Comparison of ENCODE assay signal across 8 cellular contexts in genomic region chr4:146522098-146522861, GRCh38. TPM values are rescaled to one million over a fixed set of nuclear protein-coding genes. Genes with fewer than 3 reads are reported as not detected.
DNase-seq lines count a peak whose midpoint lies in the region; ATAC-seq and TF ChIP-seq lines count a peak whose summit lies in the region.

No MANE protein-coding gene starts in this region.

- WGBS in IMR-90 (ENCODE audit: extremely low coverage in 2 of 2, insufficient read length in 1 of 2), 2 experiments = 0% methylated on average over 6 of the region's 62 CpGs; no CpG with 5 or more reads in 1 of the 2 experiments

- H3K23ac ChIP-seq in IMR-90 (ENCODE audit: low read depth, low read length) = peak overlapping the region; percentile 88; the same call in 1 of the 2 replicates

- peak overlapping the region; percentile 74 for H3K9ac ChIP-seq in IMR-90 (ENCODE audit: low read depth, low read length)

- H3K56ac ChIP-seq in IMR-90 (ENCODE audit: extremely low read depth, insufficient read depth, low read length) = peak overlapping the region; percentile 75; the same call in 1 of the 2 replicates

- peaks cover 24 to 29% of the 10 kb centered on the region in 2 experiments for H3K79me1 ChIP-seq in IMR-90 (ENCODE audit: low read depth in 1 of 2, low read length in 2 of 2)

- H3K27ac Mint-ChIP-seq in natural killer cell = no peak overlapping the region

- peaks cover 8 to 18% of the 10 kb centered on the region in 2 donors for H3K4me1 Mint-ChIP-seq in natural killer cell

- CTCF ChIA-PET in IMR-90 (lab: Yijun Ruan, JAX) = no interaction called here

- no peaks in the 10 kb centered on the region for H3K9me3 ChIP-seq in IMR-90 (ENCODE audit: control insufficient read depth, insufficient read depth, low read length)

- DNase-seq in DMS79 (lab: John Stamatoyannopoulos, UW) = peak; percentile 1
- DNase-seq in IMR-90 = peak; percentile 80
- peak; percentile 87 for DNase-seq in RKO (ENCODE audit: low spot score)
- peak; percentile 62 to 67 for DNase-seq in activated T-helper 1 cell treated with anti-CD3 and anti-CD28 coated beads, Interleukin-2, amount 50 U/mL, for 16 hours (ENCODE audit: low read depth in 1 of 2, low spot score in 1 of 2)
- DNase-seq in fibroblast of pulmonary artery (ENCODE audit: low read depth) = peak; percentile 86
- DNase-seq in natural killer cell = peak; percentile 80
- peak; percentile 60 to 79 (median 75) for DNase-seq in stimulated activated naive CD4-positive, alpha-beta T cell (lab: John Stamatoyannopoulos, UW)

- in situ Hi-C loops in IMR-90 (cut with MboI; ENCODE audit: low sequenced_read_pairs) = no loop called here

- TF ChIP-seq RAD21 in IMR-90 (IDR thresholded peaks at IDR 0.05; ENCODE audit: low read length) = no peak

- H2BK15ac ChIP-seq in IMR-90 (ENCODE audit: low read depth, low read length) = peak overlapping the region; percentile 9; the same call in 1 of the 3 replicates

- H3K36me3 Mint-ChIP-seq in natural killer cell = no peaks in the 10 kb centered on the region

- 0 out of 2 replicates have a peak overlapping the region, but pooled peaks have one; percentile 66 for H2BK120ac ChIP-seq in IMR-90 (ENCODE audit: low read depth, low read length)

- ATAC-seq in GM21619 (IDR thresholded peaks at IDR 0.05; ENCODE audit: unreplicated experiment) (peak; percentile 73), IMR-90 (ENCODE audit: low read depth) (peak; percentile 93), natural killer cell (peak; percentile 81 to 91 (median 89))

- no peak overlapping the region; the same call in 1 of the 2 replicates for H4K5ac ChIP-seq in IMR-90 (ENCODE audit: low read depth, low read length)

- H2AK5ac ChIP-seq in IMR-90 (ENCODE audit: low read depth, low read length) = 0 out of 2 replicates have a peak overlapping the region, but pooled peaks have one; percentile 5

- H3K4me3 Mint-ChIP-seq in natural killer cell = no peak overlapping the region

- peak overlapping the region; percentile 83 for H2BK5ac ChIP-seq in IMR-90 (ENCODE audit: low read depth, low read length, poor library complexity, severe bottlenecking)

- H2AFZ ChIP-seq in IMR-90 (replicated peaks; ENCODE audit: low read length, poor library complexity) = peak overlapping the region; percentile 100

- H3K4me2 ChIP-seq in IMR-90 (ENCODE audit: low read depth, low read length) = peak overlapping the region; percentile 94

- H3K18ac ChIP-seq in IMR-90 (ENCODE audit: low read depth, low read length) = peak overlapping the region; percentile 73

- H4K8ac ChIP-seq in IMR-90 (ENCODE audit: low read depth in 2 of 2, low read length in 2 of 2) = peak overlapping the region in 1 of 2 experiments; percentile 70; a peak in 2 of 4 replicates

- no peaks in the 10 kb centered on the region for H3K9me1 ChIP-seq in IMR-90 (ENCODE audit: insufficient read depth, low read length)

- no peaks in the 10 kb centered on the region for H3K27me3 ChIP-seq in IMR-90 (ENCODE audit: control insufficient read depth, insufficient read depth, low read length)

- peak; percentile 19; the same call in 1 of the 2 replicates for TF ChIP-seq POLR2A in IMR-90 (IDR thresholded peaks at IDR 0.05; ENCODE audit: low read depth, low read length)

- no peaks in the 10 kb centered on the region for H3K36me3 ChIP-seq in IMR-90 (ENCODE audit: control insufficient read depth, insufficient read depth, low read length)

- no peak overlapping the region for H2BK20ac ChIP-seq in IMR-90 (ENCODE audit: low read depth, low read length)

- no peaks in the 10 kb centered on the region for H3K4me1 ChIP-seq in IMR-90 (ENCODE audit: control insufficient read depth, insufficient read depth, low read length)

- peak overlapping the region; percentile 46 for H3K14ac ChIP-seq in IMR-90 (replicated peaks; ENCODE audit: low read depth, low read length)

- no peaks in the 10 kb centered on the region for H3K9me3 Mint-ChIP-seq in natural killer cell

- TF ChIP-seq CTCF in IMR-90 (conservative IDR thresholded peaks at IDR 0.05; ENCODE audit: low read depth, low read length) (no peak), fibroblast of pulmonary artery (IDR thresholded peaks at IDR 0.05; ENCODE audit: low read length, missing control alignments) (no peak), natural killer cell (IDR thresholded peaks at IDR 0.05) (no peak)

- dilution Hi-C loops in IMR-90 (cut with HindIII; ENCODE audit: low sequenced_read_pairs, unreplicated experiment) = no loop called here

- H3K4me3 ChIP-seq in IMR-90 (ENCODE audit: insufficient read depth, low read depth, low read length) = peak overlapping the region; percentile 94
- H3K4me3 ChIP-seq in fibroblast of pulmonary artery (replicated peaks; ENCODE audit: low read depth, low read length) = peak overlapping the region; percentile 93

- no TSS peak for BruUV-seq in IMR-90 (replicated peaks; lab: Mats Ljungman, UMichigan)

- peak overlapping the region; percentile 40 for H3K4ac ChIP-seq in IMR-90 (ENCODE audit: low read depth, low read length)

- peak overlapping the region; percentile 61 for H2AK9ac ChIP-seq in IMR-90 (replicated peaks; ENCODE audit: low read depth, low read length, poor library complexity)

- no peaks in the 10 kb centered on the region for H3K27me3 Mint-ChIP-seq in natural killer cell (ENCODE audit: low read depth in 2 of 2)

- no peaks in the 10 kb centered on the region for H4K20me1 ChIP-seq in IMR-90 (ENCODE audit: insufficient read depth, low read length)

- peak overlapping the region; percentile 12; the same call in 1 of the 2 replicates for H4K91ac ChIP-seq in IMR-90 (ENCODE audit: insufficient read depth, low read depth, low read length)

- POLR2A ChIA-PET in IMR-90 (lab: Charles Lee; ENCODE audit: unreplicated experiment) = interaction anchor here (0.5 to 0.7 kb wide), 2 partner anchors 14 to 470 kb away, joined by 3 to 4 read pairs; no protein-coding TSS in a partner anchor

- intact Hi-C loops in IMR-90 (cut with micrococcal nuclease) (loop anchor here (5.0 to 10.0 kb wide), 2 partner anchors 115 to 573 kb away; partner anchors contain the start of gene POU4F2), natural killer cell (cut with micrococcal nuclease) (loop anchor here (5.0 kb wide), 1 partner anchor 345 kb away; the partner anchor contains the start of gene LSM6)

- peak overlapping the region; percentile 68 for H3K27ac ChIP-seq in IMR-90 (ENCODE audit: insufficient read depth, low read length)

TF ChIP-seq in IMR-90, 13 proteins besides CTCF, POLR2A, EP300 and RAD21:
- TF ChIP-seq RFX5 (IDR thresholded peaks at IDR 0.05; ENCODE audit: low read depth, low read length) = no peak
- peak; percentile 77; the same call in 1 of the 2 replicates for TF ChIP-seq MAZ (IDR thresholded peaks at IDR 0.05; ENCODE audit: borderline replicate concordance, low read depth, low read length)
- TF ChIP-seq SMC3 (IDR thresholded peaks at IDR 0.05; ENCODE audit: low read depth, low read length) = no peak
- TF ChIP-seq CEBPB (IDR thresholded peaks at IDR 0.05; ENCODE audit: low read depth, low read length) = no peak
- TF ChIP-seq MAFK (IDR thresholded peaks at IDR 0.05; ENCODE audit: low read depth, low read length) = peak; percentile 41; the same call in 1 of the 2 replicates
- TF ChIP-seq USF2 (IDR thresholded peaks at IDR 0.05; ENCODE audit: low read depth, low read length) = no peak
- TF ChIP-seq CHD1 (IDR thresholded peaks at IDR 0.05; ENCODE audit: low read depth, low read length) = no peak
- no peak for TF ChIP-seq ELK1 (IDR thresholded peaks at IDR 0.05; ENCODE audit: borderline replicate concordance, low read depth, low read length)
- TF ChIP-seq FOS (IDR thresholded peaks at IDR 0.05; ENCODE audit: low read depth, low read length) = no peak

RNA-seq across cellular contexts. Expression of gene SLC10A7, which starts 0.5 kb away (rescaled TPM):
- total RNA-seq in IMR-90 (2012; rRNA removed) (8.4 and 15.3 TPM in 2 replicates), natural killer cell (10 to 100 TPM; 16.0 to 29.4 (median 26.3) TPM)
- polyA plus RNA-seq in IMR-90 (2012; rRNA removed) = 4.3 and 5.2 TPM in 2 replicates
- 0.58 and 0.66 TPM in 2 replicates for polyA plus RNA-seq in IMR-90 (2012; cell fraction: cytosol; rRNA removed)
- 0.87 and 9.2 TPM in 2 replicates for polyA plus RNA-seq in IMR-90 (2012; cell fraction: nucleus; rRNA removed; ENCODE audit: low replicate concordance)

Comparison
In these comparisons a context has a peak if more than half of its experiments do, and no peak if none do; other contexts are left out.
1. Peak in every context shown above with its lines: DNase-seq, ATAC-seq, H3K4me3 ChIP-seq and H3K27ac ChIP-seq.
2. DNase-seq: peak in every context shown above with its lines; median percentile 87 in RKO; 86 in fibroblast of pulmonary artery; 80 in IMR-90; 80 in natural killer cell; 75 in stimulated activated naive CD4-positive, alpha-beta T cell; 64 in activated T-helper 1 cell treated with anti-CD3 and anti-CD28 coated beads, Interleukin-2, amount 50 U/mL, for 16 hours; 1 in DMS79.